Comparison of ENCODE assay signal across 26 cellular contexts in genomic region chr20:47980336-47981177, GRCh38.
DNase-seq lines count a peak whose midpoint lies in the region; ATAC-seq, FAIRE-seq and TF ChIP-seq lines count a peak whose summit lies in the region.
"Had no signal": no experiment of that assay in that cellular context is flagged by ENCODE, and none has a peak within 500 bp of the region (broad histone marks: within the 10 kb centered on the region; RNA-seq: fewer than 3 reads in every experiment).

No MANE protein-coding gene starts in this region.

- H3K36me3 ChIP-seq in DND-41 (ENCODE audit: insufficient read depth, low read length), result no peaks in the 10 kb centered on the region
- peaks cover 6% of the 10 kb centered on the region; the same call in 1 of the 2 replicates for H3K36me3 ChIP-seq in OCI-LY7 (ENCODE audit: insufficient read depth, low read length)
- no peaks in the 10 kb centered on the region for H3K36me3 ChIP-seq in endothelial cell of umbilical vein (ENCODE audit: control insufficient read depth in 2 of 2, extremely low read depth in 1 of 2, insufficient read depth in 2 of 2, low read length in 2 of 2)
- H3K36me3 ChIP-seq: BLaER1 had no signal

- H3K9me2 ChIP-seq in OCI-LY7 (ENCODE audit: insufficient read depth, low read length), result no peaks in the 10 kb centered on the region

- TF ChIP-seq CTCF in DND-41 (IDR thresholded peaks at IDR 0.05; ENCODE audit: borderline replicate concordance, extremely low read depth, low read length, poor library complexity, severe bottlenecking), result no peak
- TF ChIP-seq CTCF in OCI-LY7 (conservative IDR thresholded peaks at IDR 0.05; ENCODE audit: low read length), result no peak
- no peak for TF ChIP-seq CTCF in endothelial cell of umbilical vein (IDR thresholded peaks at IDR 0.05; ENCODE audit: extremely low read depth in 1 of 2, insufficient read depth in 1 of 2, low read depth in 1 of 2, low read length in 2 of 2)

- no peaks in the 10 kb centered on the region for H3K9me1 ChIP-seq in endothelial cell of umbilical vein (replicated peaks; ENCODE audit: control insufficient read depth, extremely low read depth, insufficient read depth, low read length)

- no peak for ATAC-seq in DND-41 (ENCODE audit: insufficient read depth, low read depth)
- ATAC-seq: K562 had no signal

- CTCF ChIA-PET in OCI-LY7 (lab: Charles Lee; ENCODE audit: unreplicated experiment) (no interaction called here), endothelial cell of umbilical vein (lab: Charles Lee) (no interaction called here)

- H3K27ac ChIP-seq in DND-41 (ENCODE audit: low read length), result peak overlapping the region; percentile 95
- H3K27ac ChIP-seq in OCI-LY7 (ENCODE audit: low read depth, low read length, poor library complexity, severe bottlenecking), result peak overlapping the region; percentile 91
- H3K27ac ChIP-seq in endothelial cell of umbilical vein (ENCODE audit: insufficient read depth, low read depth, low read length), result no peak overlapping the region
- H3K27ac ChIP-seq: BLaER1 had no signal

- no peak overlapping the region for H3K4me2 ChIP-seq in DND-41 (ENCODE audit: insufficient read depth, low read length)
- H3K4me2 ChIP-seq in OCI-LY7 (ENCODE audit: low read length), result no peak overlapping the region
- H3K4me2 ChIP-seq in endothelial cell of umbilical vein (ENCODE audit: insufficient read depth, low read length), result no peak overlapping the region

- H2AFZ ChIP-seq in DND-41 (ENCODE audit: low read depth, low read length), result no peak overlapping the region
- no peak overlapping the region for H2AFZ ChIP-seq in OCI-LY7 (ENCODE audit: low read length)
- no peak overlapping the region for H2AFZ ChIP-seq in endothelial cell of umbilical vein (ENCODE audit: low read depth, low read length)

- TF ChIP-seq POLR2A in endothelial cell of umbilical vein (IDR thresholded peaks at IDR 0.05; ENCODE audit: low read depth, low read length), result no peak

- dilution Hi-C loops in endothelial cell of umbilical vein (cut with MboI; ENCODE audit: extremely low pct_ligation_motif_present, low sequenced_read_pairs), result no loop called here

- POLR2A ChIA-PET in OCI-LY7 (lab: Charles Lee) (no interaction called here), endothelial cell of umbilical vein (lab: Charles Lee) (no interaction called here)

- FAIRE-seq in endothelial cell of umbilical vein (lab: Jason Lieb, UNC), result peak; percentile 8
- FAIRE-seq: A204.1, D721Med, GM18507, K562 had no signal

- no peaks in the 10 kb centered on the region for H3K9me3 ChIP-seq in DND-41 (ENCODE audit: insufficient read depth, low read length, severe bottlenecking)
- no peaks in the 10 kb centered on the region; the same call in 1 of the 2 replicates for H3K9me3 ChIP-seq in OCI-LY7 (ENCODE audit: low read length)
- no peaks in the 10 kb centered on the region for H3K9me3 ChIP-seq in endothelial cell of umbilical vein (replicated peaks; ENCODE audit: control insufficient read depth, insufficient read depth, low read length)
- H3K9me3 ChIP-seq: BLaER1 had no signal

- H3K9ac ChIP-seq in DND-41 (ENCODE audit: low read depth, low read length), result peak overlapping the region; percentile 71; the same call in 1 of the 2 replicates
- no peak overlapping the region for H3K9ac ChIP-seq in endothelial cell of umbilical vein (replicated peaks; ENCODE audit: extremely low read depth, insufficient read depth, low read length)
- H3K9ac ChIP-seq: BLaER1 had no signal

- DNase-seq in DND-41 (no peak), OCI-LY7 (ENCODE audit: low spot score) (no peak), endothelial cell of umbilical vein (ENCODE audit: low read depth, low spot score) (peak; percentile 5), posterior vena cava (ENCODE audit: low spot score) (peak; percentile 58), mesenteric fat pad (ENCODE audit: low spot score) (no peak), GM19240 (ENCODE audit: insufficient read length, low spot score) (no peak)
- DNase-seq in activated effector memory CD4-positive, alpha-beta T cell treated with Interleukin-2 at 50 U/mL for 16 hours, result no peak
- DNase-seq: CD4-positive, CD25-positive, alpha-beta regulatory T cell; GOT3; HCEC 1CT; Kasumi-1; NCI-H1092 treated with DMSO at 0.1 percent for 48 hours; NCI-H1436; NCI-H187; NCI-H2081 treated with DMSO at 0.1 percent for 48 hours; NCI-H446 treated with DMSO at 0.1 percent for 48 hours; NCI-H526; NCI-H82; NK-92 treated with Interleukin-12 subunit alpha and Interleukin-12 subunit beta, amount 100 ng/mL, for 24 hours; RPMI8226; SHP77 had no signal

- H3K4me1 ChIP-seq in DND-41 (ENCODE audit: insufficient read depth, low read length), result peaks cover 95% of the 10 kb centered on the region
- peaks cover 93% of the 10 kb centered on the region for H3K4me1 ChIP-seq in OCI-LY7 (ENCODE audit: insufficient read depth, low read length, poor library complexity, severe bottlenecking)
- H3K4me1 ChIP-seq in endothelial cell of umbilical vein (ENCODE audit: control insufficient read depth, extremely low read depth, insufficient read depth, low read length), result peaks cover 8% of the 10 kb centered on the region

- H3K4me3 ChIP-seq in DND-41 (ENCODE audit: low read depth in 1 of 2, low read length in 2 of 2), result no peak overlapping the region
- no peak overlapping the region for H3K4me3 ChIP-seq in OCI-LY7 (ENCODE audit: low read depth, low read length, poor library complexity, severe bottlenecking)
- no peak overlapping the region for H3K4me3 ChIP-seq in endothelial cell of umbilical vein (replicated peaks in 1 of 3; ENCODE audit: insufficient read depth in 1 of 3, low read depth in 1 of 3, low read length in 3 of 3)
- H3K4me3 ChIP-seq: BLaER1, K562 had no signal

- intact Hi-C loops in OCI-LY7 (cut with micrococcal nuclease; ENCODE audit: unreplicated experiment), result no loop called here
- intact Hi-C loops in endothelial cell of umbilical vein (cut with micrococcal nuclease), result no loop called here
- intact Hi-C loops in posterior vena cava (cut with DNase I), result no loop called here

- BruUV-seq in OCI-LY7 (replicated peaks; lab: Mats Ljungman, UMichigan) (no TSS peak), endothelial cell of umbilical vein (replicated peaks; lab: Mats Ljungman, UMichigan) (no TSS peak)

- no peaks in the 10 kb centered on the region for H3K27me3 ChIP-seq in DND-41 (ENCODE audit: insufficient read depth, low read length, poor library complexity)
- no peaks in the 10 kb centered on the region for H3K27me3 ChIP-seq in endothelial cell of umbilical vein (ENCODE audit: control insufficient read depth in 2 of 2, insufficient read depth in 2 of 2, low read length in 2 of 2)
- H3K27me3 ChIP-seq: BLaER1 had no signal

- H3K79me2 ChIP-seq in DND-41 (ENCODE audit: insufficient read depth, low read length) (no peaks in the 10 kb centered on the region), OCI-LY7 (ENCODE audit: insufficient read depth, low read depth, low read length) (no peaks in the 10 kb centered on the region), endothelial cell of umbilical vein (ENCODE audit: control insufficient read depth, insufficient read depth, low read length) (no peaks in the 10 kb centered on the region)

- H4K20me1 ChIP-seq in DND-41 (ENCODE audit: insufficient read depth, low read length) (no peaks in the 10 kb centered on the region), OCI-LY7 (ENCODE audit: insufficient read depth, low read length) (no peaks in the 10 kb centered on the region), endothelial cell of umbilical vein (replicated peaks; ENCODE audit: control insufficient read depth, extremely low read depth, insufficient read depth, low read length) (no peaks in the 10 kb centered on the region)
- H4K20me1 ChIP-seq: BLaER1 had no signal

TF ChIP-seq in endothelial cell of umbilical vein, 7 proteins besides CTCF, POLR2A, EP300 and RAD21:
- TF ChIP-seq MYC (IDR thresholded peaks at IDR 0.05; ENCODE audit: low read depth, low read length) (no peak), POLR2AphosphoS5 (IDR thresholded peaks at IDR 0.05; ENCODE audit: insufficient read depth, low read depth, low read length) (no peak), EZH2 (IDR thresholded peaks at IDR 0.05; ENCODE audit: borderline replicate concordance, low read depth, low read length, severe bottlenecking) (no peak), GATA2 (IDR thresholded peaks at IDR 0.05; ENCODE audit: insufficient read depth, insufficient read length, low read depth, low read length) (no peak)

Comparison
In these comparisons a context has a peak if more than half of its experiments do, and no peak if none do; other contexts are left out.
1. DNase-seq: peak in endothelial cell of umbilical vein (single experiment) and posterior vena cava (single experiment); none in DND-41 (single experiment), OCI-LY7 (single experiment), activated effector memory CD4-positive, alpha-beta T cell treated with Interleukin-2 at 50 U/mL for 16 hours (single experiment), mesenteric fat pad (single experiment) and GM19240 (single experiment).